ENCODE assay signal across 33 cellular contexts in the genomic region with DNA sequence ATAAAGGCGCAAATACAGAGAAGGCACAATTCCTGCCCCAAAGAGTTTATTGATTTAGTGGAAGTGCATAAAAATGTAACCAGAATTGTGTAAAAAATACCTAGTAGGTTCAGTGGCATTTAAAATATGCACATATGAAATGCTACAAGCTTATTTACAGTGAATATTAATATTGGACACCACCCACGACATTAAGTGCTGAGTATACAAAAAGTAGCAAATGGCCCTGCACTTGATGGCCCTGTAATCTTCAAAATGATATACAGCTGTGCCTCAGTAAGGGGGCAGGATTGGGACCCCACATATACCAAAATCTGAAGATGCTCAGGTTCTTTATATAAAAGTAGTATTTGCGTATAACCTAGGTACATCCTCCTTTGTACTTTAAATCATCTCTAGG. TPM values are rescaled to one million over a fixed set of nuclear protein-coding genes. Genes with fewer than 3 reads are reported as not detected.
"Had no signal": no experiment of that assay in that cellular context is flagged by ENCODE, and none has a peak within 500 bp of the region (broad histone marks: within the 10 kb centered on the region; RNA-seq: fewer than 3 reads in every experiment).

No MANE protein-coding gene starts in this region.

- H3K4me1 ChIP-seq: parathyroid adenoma, psoas muscle, testis had no signal

- H3K4me2 ChIP-seq: neural progenitor cell, smooth muscle cell had no signal

- H3K9ac ChIP-seq: neural progenitor cell, parathyroid adenoma had no signal

- H3K4me3 ChIP-seq: neural progenitor cell, ovary, psoas muscle, skin epidermis, smooth muscle cell, spleen, suprapubic skin, testis, tibial artery, transverse colon, upper lobe of right lung, uterus had no signal

- H3K79me2 ChIP-seq: parathyroid adenoma had no signal

- DNase-seq: natural killer cell; occipital lobe; ovary; posterior cingulate gyrus; psoas muscle; right cardiac atrium; spleen; stimulated activated CD4-positive, alpha-beta T cell treated with anti-CD3 and anti-CD28 coated beads, Interleukin-12 subunit alpha, Interleukin-12 subunit beta, amount 100 ng/mL, for 4 hours; stimulated activated CD4-positive, alpha-beta T cell treated with anti-CD3 and anti-CD28 coated beads, Interleukin-1b, Interleukin-23, amount 100 ng/mL, for 48 hours; stimulated activated CD4-positive, alpha-beta T cell treated with anti-CD3 and anti-CD28 coated beads, Interleukin-4, amount 100 ng/mL, for 1 hour; stimulated activated CD4-positive, alpha-beta T cell treated with anti-CD3 and anti-CD28 coated beads, Interleukin-4, amount 100 ng/mL, for 4 hours; stimulated activated CD8-positive, alpha-beta memory T cell treated with anti-CD3 and anti-CD28 coated beads, Interleukin-4, amount 100 ng/mL, for 48 hours; stimulated activated naive CD4-positive, alpha-beta T cell; stimulated activated naive CD8-positive, alpha-beta T cell treated with anti-CD3 and anti-CD28 coated beads, Interleukin-15, amount 100 ng/mL, for 72 hours; stimulated activated naive CD8-positive, alpha-beta T cell treated with anti-CD3 and anti-CD28 coated beads, Interleukin-15, Interleukin-2, amounts not matched to agents 100 U/mL and 50 U/mL, for 24 hours; substantia nigra; testis; tibial artery; transverse colon; upper lobe of right lung; uterus had no signal

- H3K27me3 ChIP-seq: neural progenitor cell, ovary, spleen, suprapubic skin, testis, tibial artery, transverse colon, upper lobe of right lung, uterus had no signal

- ATAC-seq: natural killer cell; psoas muscle; right cardiac atrium; sciatic nerve; stimulated activated naive CD8-positive, alpha-beta T cell treated with anti-CD3 and anti-CD28 coated beads, Interleukin-15, amount 100 ng/mL, for 72 hours; stimulated activated naive CD8-positive, alpha-beta T cell treated with anti-CD3 and anti-CD28 coated beads, Interleukin-15, Interleukin-2, amounts not matched to agents 100 U/mL and 50 U/mL, for 24 hours; upper lobe of right lung had no signal

- H3K27ac ChIP-seq: neural progenitor cell, ovary, parathyroid adenoma, psoas muscle, skin epidermis, spleen, suprapubic skin, testis, tibial artery, transverse colon, upper lobe of right lung, uterus had no signal

- H2AFZ ChIP-seq: neural progenitor cell, parathyroid adenoma had no signal

- H3K9me3 ChIP-seq: ovary, psoas muscle, spleen, suprapubic skin, testis, tibial artery, transverse colon, upper lobe of right lung, uterus had no signal

- H3K36me3 ChIP-seq: neural progenitor cell, ovary, spleen, suprapubic skin, tibial artery, transverse colon, upper lobe of right lung, uterus had no signal

RNA-seq across cellular contexts. Expression of gene TMEM212, which starts 37.3 kb away (rescaled TPM):
- total RNA-seq: natural killer cell, occipital lobe, osteoblast, progenitor cell of endocrine pancreas, psoas muscle, renal cortical epithelial cell, right cardiac atrium, sciatic nerve, smooth muscle cell, spleen, suprapubic skin, transverse colon, upper lobe of right lung, urinary bladder had no signal
- polyA plus RNA-seq: neural cell, ovary, psoas muscle, right cardiac atrium, smooth muscle cell, spleen, thymus, urinary bladder had no signal
